Comparison of ENCODE assay signal across 8 cellular contexts in the genomic region with DNA sequence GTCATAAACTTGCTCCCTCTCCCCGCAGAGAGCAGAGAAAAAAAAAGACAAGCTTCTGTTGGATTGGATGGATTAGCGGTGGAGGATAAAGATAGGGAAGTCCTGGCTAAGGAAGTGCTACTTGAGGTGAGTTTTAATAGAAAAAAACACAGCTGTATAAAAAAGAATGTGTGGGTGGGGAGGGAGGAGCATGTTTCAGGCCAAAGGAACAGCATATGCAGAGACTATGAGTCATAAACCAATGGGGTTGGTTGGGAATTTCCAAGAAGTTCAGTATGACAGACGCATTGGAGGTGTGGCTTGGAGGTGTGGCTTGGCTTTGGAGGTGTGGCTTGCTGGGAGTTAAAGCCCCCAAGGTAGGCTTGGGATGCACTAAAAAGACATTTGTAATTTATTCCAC.
DNase-seq lines count a peak whose midpoint lies in the region; ATAC-seq and TF ChIP-seq lines count a peak whose summit lies in the region.

No MANE protein-coding gene starts in this region.

- H3K36me3 Mint-ChIP-seq in CD8-positive, alpha-beta memory T cell: no peaks in the 10 kb centered on the region

- in situ Hi-C loops in brain microvascular endothelial cell (cut with HindIII; ENCODE audit: low pct_ligation_motif_present, low sequenced_read_pairs): no loop called here

- H3K9me3 Mint-ChIP-seq in CD8-positive, alpha-beta memory T cell: peaks cover 0 to 2% (median 0%) of the 10 kb centered on the region in 5 donors

- no peaks in the 10 kb centered on the region for H3K9me3 ChIP-seq in CD8-positive, alpha-beta memory T cell (ENCODE audit: low read length)

- no peak overlapping the region for H3K27ac ChIP-seq in brain microvascular endothelial cell
- no peak overlapping the region for H3K27ac ChIP-seq in CD8-positive, alpha-beta memory T cell (ENCODE audit: low read depth, low read length)

- H3K27me3 ChIP-seq in brain microvascular endothelial cell (replicated peaks): no peaks in the 10 kb centered on the region
- no peaks in the 10 kb centered on the region for H3K27me3 ChIP-seq in CD8-positive, alpha-beta memory T cell (ENCODE audit: insufficient read depth, low read length, poor library complexity, severe bottlenecking)

- no peak overlapping the region for H3K4me3 Mint-ChIP-seq in CD8-positive, alpha-beta memory T cell

- peak; percentile 22 for DNase-seq in NCI-H69 (lab: John Stamatoyannopoulos, UW)
- DNase-seq in brain microvascular endothelial cell: peak; percentile 90
- DNase-seq in stimulated activated CD4-positive, alpha-beta T cell treated with anti-CD3 and anti-CD28 coated beads, Interleukin-2, amount 100 ng/mL, for 4 hours (ENCODE audit: low read depth): peak; percentile 17
- DNase-seq in inferior parietal cortex (ENCODE audit: extremely low spot score): no peak
- no peak for DNase-seq in CD8-positive, alpha-beta memory T cell

- POLR2A ChIA-PET in CD8-positive, alpha-beta memory T cell (lab: Charles Lee): no interaction called here

- CTCF ChIA-PET in CD8-positive, alpha-beta memory T cell (lab: Charles Lee): no interaction called here

- no peaks in the 10 kb centered on the region for H3K36me3 ChIP-seq in brain microvascular endothelial cell (replicated peaks)
- no peaks in the 10 kb centered on the region for H3K36me3 ChIP-seq in CD8-positive, alpha-beta memory T cell (ENCODE audit: insufficient read depth, low read length)

- no peak for TF ChIP-seq CTCF in brain microvascular endothelial cell (IDR thresholded peaks at IDR 0.05; ENCODE audit: low read depth, low read length, missing control alignments)

- peaks cover 5 to 24% of the 10 kb centered on the region in 2 donors for H3K27me3 Mint-ChIP-seq in CD8-positive, alpha-beta memory T cell

- no peaks in the 10 kb centered on the region for H3K4me1 Mint-ChIP-seq in CD8-positive, alpha-beta memory T cell

- H3K27ac Mint-ChIP-seq in CD8-positive, alpha-beta memory T cell: peak overlapping the region in 1 of 8 donors; percentile 59

- no peak overlapping the region for H3K4me3 ChIP-seq in brain microvascular endothelial cell (ENCODE audit: low read depth, low read length)
- no peak overlapping the region for H3K4me3 ChIP-seq in CD8-positive, alpha-beta memory T cell (ENCODE audit: low read length)

- H3K4me1 ChIP-seq in CD8-positive, alpha-beta memory T cell (ENCODE audit: insufficient read depth, low read length): no peaks in the 10 kb centered on the region

- ATAC-seq in GM18858 (IDR thresholded peaks at IDR 0.05; ENCODE audit: unreplicated experiment) (peak; percentile 94), HG02623 (IDR thresholded peaks at IDR 0.05; ENCODE audit: unreplicated experiment) (peak; percentile 98), GM19324 (IDR thresholded peaks at IDR 0.05; ENCODE audit: low FRiP score, unreplicated experiment) (no peak)

Comparison
In these comparisons a context has a peak if more than half of its experiments do, and no peak if none do; other contexts are left out.
1. DNase-seq: peak in NCI-H69 (single experiment), brain microvascular endothelial cell (single experiment) and stimulated activated CD4-positive, alpha-beta T cell treated with anti-CD3 and anti-CD28 coated beads, Interleukin-2, amount 100 ng/mL, for 4 hours (single experiment); none in inferior parietal cortex (single experiment) and CD8-positive, alpha-beta memory T cell (0 of 5).